In the genomic region with DNA sequence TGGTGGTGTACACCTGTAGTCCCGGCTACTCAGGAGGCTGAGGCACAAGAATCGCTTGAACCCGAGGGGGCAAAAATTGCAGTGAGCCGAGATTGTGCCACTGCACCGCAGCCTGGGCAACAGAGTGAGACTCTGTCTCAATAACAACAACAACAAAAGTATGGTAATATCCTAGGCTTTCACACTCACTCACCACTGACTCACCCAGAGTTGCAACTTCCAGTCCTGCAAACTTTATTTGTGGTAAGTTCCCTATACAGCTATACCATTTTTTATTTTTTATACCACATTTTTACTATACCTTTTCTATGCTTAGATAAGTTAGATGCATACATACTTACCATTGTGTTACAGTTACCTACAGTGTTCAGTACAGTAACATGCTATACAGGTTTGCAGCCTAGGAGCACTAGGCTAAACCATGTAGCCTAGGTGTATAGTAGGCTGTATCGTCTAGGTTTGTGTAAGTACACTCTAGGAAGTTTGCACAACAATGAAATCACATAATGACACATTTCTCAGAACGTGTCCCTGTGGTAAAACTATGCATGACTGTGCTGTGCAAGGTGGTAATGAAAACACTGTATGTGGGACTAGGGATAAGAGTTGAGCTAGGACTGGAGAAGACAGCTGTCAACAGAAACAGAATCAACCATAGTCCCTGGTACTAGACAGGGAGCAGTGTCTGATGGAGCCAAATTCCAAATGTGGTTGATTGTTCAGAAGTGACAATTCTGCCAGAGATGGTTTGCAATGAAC, we compare ENCODE assay signal across 19 cellular contexts.
DNase-seq lines count a peak whose midpoint lies in the region; ATAC-seq and TF ChIP-seq lines count a peak whose summit lies in the region.
"Had no signal": no experiment of that assay in that cellular context is flagged by ENCODE, and none has a peak within 500 bp of the region (broad histone marks: within the 10 kb centered on the region; RNA-seq: fewer than 3 reads in every experiment).

No MANE protein-coding gene starts in this region.

- ATAC-seq in HG03175 (IDR thresholded peaks at IDR 0.05; ENCODE audit: unreplicated experiment) = peak; percentile 16
- peak; percentile 5 to 6 for ATAC-seq in stimulated activated naive B cell treated with anti-CD40 and anti-IgM and Interleukin-4, amounts not matched to agents 10 μg/mL and 1 μg/mL and 100 μg/mL, for 72 hours (replicated peaks)
- no peak for ATAC-seq in effector memory CD8-positive, alpha-beta T cell (replicated peaks)

- TF ChIP-seq EP300 in sigmoid colon (IDR thresholded peaks at IDR 0.05) = no peak

- DNase-seq in activated T-cell treated with anti-CD3 and anti-CD28 coated beads, Interleukin-2, amount 50 U/mL, for 24 hours = no peak
- DNase-seq in activated T-cell treated with anti-CD3 and anti-CD28 coated beads for 4 hours (no peak), epithelial cell of prostate (ENCODE audit: low read depth, low spot score) (no peak), sigmoid colon (no peak), hepatic stellate cell (ENCODE audit: low spot score) (no peak)
- DNase-seq in stimulated activated naive B cell treated with anti-CD40 and anti-IgM and Interleukin-4, amounts not matched to agents 10 μg/mL and 1 μg/mL and 100 μg/mL, for 72 hours = no peak
- DNase-seq in effector memory CD8-positive, alpha-beta T cell = no peak
- DNase-seq: activated CD4-positive, alpha-beta T cell treated with anti-CD3 and anti-CD28 coated beads for 1 hour; adrenal gland; central memory CD4-positive, alpha-beta T cell; DMS53; effector CD4-positive, alpha-beta T cell; left ventricle myocardium inferior; NCI-H187; NCI-H446 treated with DMSO at 0.1 percent for 48 hours; stimulated activated naive CD4-positive, alpha-beta T cell had no signal

- no peaks in the 10 kb centered on the region for H3K9me3 Mint-ChIP-seq in activated T-cell treated with anti-CD3 and anti-CD28 coated beads, Interleukin-2, amount 50 U/mL, for 24 hours
- no peaks in the 10 kb centered on the region for H3K9me3 Mint-ChIP-seq in stimulated activated naive B cell treated with anti-CD40 and anti-IgM and Interleukin-4, amounts not matched to agents 10 μg/mL and 1 μg/mL and 100 μg/mL, for 72 hours
- no peaks in the 10 kb centered on the region for H3K9me3 Mint-ChIP-seq in effector memory CD8-positive, alpha-beta T cell

- no peak for TF ChIP-seq POLR2A in sigmoid colon (IDR thresholded peaks at IDR 0.05)

- H3K4me1 Mint-ChIP-seq in activated T-cell treated with anti-CD3 and anti-CD28 coated beads, Interleukin-2, amount 50 U/mL, for 24 hours (ENCODE audit: low read depth) = peaks cover 29% of the 10 kb centered on the region
- H3K4me1 Mint-ChIP-seq in stimulated activated naive B cell treated with anti-CD40 and anti-IgM and Interleukin-4, amounts not matched to agents 10 μg/mL and 1 μg/mL and 100 μg/mL, for 72 hours = no peaks in the 10 kb centered on the region
- H3K4me1 Mint-ChIP-seq in effector memory CD8-positive, alpha-beta T cell (ENCODE audit: low read depth in 2 of 2) = peaks cover 5 to 13% of the 10 kb centered on the region in 2 donors

- no peak for TF ChIP-seq CTCF in sigmoid colon (IDR thresholded peaks at IDR 0.05)

- peak overlapping the region; percentile 23 for H3K27ac Mint-ChIP-seq in activated T-cell treated with anti-CD3 and anti-CD28 coated beads, Interleukin-2, amount 50 U/mL, for 24 hours
- H3K27ac Mint-ChIP-seq in stimulated activated naive B cell treated with anti-CD40 and anti-IgM and Interleukin-4, amounts not matched to agents 10 μg/mL and 1 μg/mL and 100 μg/mL, for 72 hours = no peak overlapping the region
- H3K27ac Mint-ChIP-seq in effector memory CD8-positive, alpha-beta T cell = no peak overlapping the region

- peaks cover 32% of the 10 kb centered on the region for H3K27me3 Mint-ChIP-seq in activated T-cell treated with anti-CD3 and anti-CD28 coated beads, Interleukin-2, amount 50 U/mL, for 24 hours
- H3K27me3 Mint-ChIP-seq in stimulated activated naive B cell treated with anti-CD40 and anti-IgM and Interleukin-4, amounts not matched to agents 10 μg/mL and 1 μg/mL and 100 μg/mL, for 72 hours = peaks cover 22% of the 10 kb centered on the region in 2 donors
- H3K27me3 Mint-ChIP-seq in effector memory CD8-positive, alpha-beta T cell = peaks cover 0 to 46% of the 10 kb centered on the region in 2 donors

- no peaks in the 10 kb centered on the region for H3K36me3 Mint-ChIP-seq in activated T-cell treated with anti-CD3 and anti-CD28 coated beads, Interleukin-2, amount 50 U/mL, for 24 hours (ENCODE audit: low read depth)
- no peaks in the 10 kb centered on the region for H3K36me3 Mint-ChIP-seq in stimulated activated naive B cell treated with anti-CD40 and anti-IgM and Interleukin-4, amounts not matched to agents 10 μg/mL and 1 μg/mL and 100 μg/mL, for 72 hours
- H3K36me3 Mint-ChIP-seq in effector memory CD8-positive, alpha-beta T cell (ENCODE audit: insufficient read depth) = no peaks in the 10 kb centered on the region

- intact Hi-C loops in sigmoid colon (cut with DNase I) = loop anchor here (2.0 to 5.0 kb wide), 2 partner anchors 311 to 1331 kb away; a partner anchor contains a TSS

- no peaks in the 10 kb centered on the region for H3K9me3 ChIP-seq in sigmoid colon
- H3K9me3 ChIP-seq: adrenal gland, left ventricle myocardium inferior, SJCRH30, upper lobe of left lung had no signal

- H3K4me3 ChIP-seq in sigmoid colon = no peak overlapping the region
- H3K4me3 ChIP-seq: adrenal gland, left ventricle myocardium inferior, SJCRH30, upper lobe of left lung had no signal

- peaks cover 0 to 27% (median 19%) of the 10 kb centered on the region in 4 donors for H3K4me1 ChIP-seq in sigmoid colon
- H3K4me1 ChIP-seq: adrenal gland, SJCRH30, upper lobe of left lung had no signal

- H3K36me3 ChIP-seq in sigmoid colon = no peaks in the 10 kb centered on the region
- H3K36me3 ChIP-seq: adrenal gland, left ventricle myocardium inferior, SJCRH30, upper lobe of left lung had no signal

- no peak overlapping the region for H3K4me3 Mint-ChIP-seq in activated T-cell treated with anti-CD3 and anti-CD28 coated beads, Interleukin-2, amount 50 U/mL, for 24 hours
- H3K4me3 Mint-ChIP-seq in stimulated activated naive B cell treated with anti-CD40 and anti-IgM and Interleukin-4, amounts not matched to agents 10 μg/mL and 1 μg/mL and 100 μg/mL, for 72 hours = no peak overlapping the region
- H3K4me3 Mint-ChIP-seq in effector memory CD8-positive, alpha-beta T cell = no peak overlapping the region

- peak overlapping the region; percentile 60 for H3K27ac ChIP-seq in epithelial cell of prostate
- no peak overlapping the region for H3K27ac ChIP-seq in sigmoid colon
- H3K27ac ChIP-seq: adrenal gland, SJCRH30, upper lobe of left lung had no signal

- 71 to 81% methylated on average over 7 of the region's 7 CpGs for WGBS in sigmoid colon, 2 donors

- H3K27me3 ChIP-seq in sigmoid colon = no peaks in the 10 kb centered on the region
- H3K27me3 ChIP-seq: adrenal gland, upper lobe of left lung had no signal
